19 cellular contexts compared by ENCODE assay signal in the genomic region with DNA sequence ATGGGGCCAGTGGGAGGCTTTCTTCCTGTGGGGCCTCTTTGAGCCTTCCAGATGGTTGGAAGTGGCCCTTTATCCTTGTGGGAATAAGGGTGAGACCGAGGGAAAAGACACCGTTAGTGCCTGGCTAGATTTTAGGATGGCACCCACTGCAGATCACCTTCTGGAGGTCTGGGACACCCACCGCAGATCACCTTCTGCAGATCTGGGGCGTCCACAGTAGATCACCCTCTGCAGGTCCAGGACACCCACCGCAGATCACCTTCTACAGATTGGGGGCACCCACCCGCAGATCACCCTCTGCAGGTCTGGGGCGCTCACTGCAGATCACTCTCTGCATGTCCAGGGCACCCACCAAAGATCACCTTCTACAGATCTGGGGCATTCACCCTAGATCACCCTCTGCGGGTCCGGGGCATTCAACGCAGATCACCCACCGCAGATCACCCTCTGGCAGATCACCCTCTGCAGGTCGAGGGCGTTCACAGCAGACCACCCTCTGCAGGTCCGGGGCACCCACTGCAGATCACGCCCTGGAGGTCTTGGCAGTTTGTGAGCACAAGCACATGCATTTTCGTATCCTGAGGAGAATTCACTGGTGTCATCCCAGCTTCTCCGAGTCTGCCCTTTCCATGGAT.
DNase-seq lines count a peak whose midpoint lies in the region; ATAC-seq and TF ChIP-seq lines count a peak whose summit lies in the region.
"Had no signal": no experiment of that assay in that cellular context is flagged by ENCODE, and none has a peak within 500 bp of the region (broad histone marks: within the 10 kb centered on the region; RNA-seq: fewer than 3 reads in every experiment).

No MANE protein-coding gene starts in this region.

- DNase-seq in RWPE2 (ENCODE audit: low spot score) (peak; percentile 37), esophagus muscularis mucosa (ENCODE audit: extremely low spot score) (peak; percentile 74), prostate gland (ENCODE audit: low spot score) (peak; percentile 2), retina (no peak), NCI-H1092 (lab: John Stamatoyannopoulos, UW) (no peak)
- DNase-seq: ACHN; BE2C; C1 segment of cervical spinal cord; CD4-positive, CD25-positive, alpha-beta regulatory T cell; CD8-positive, alpha-beta memory T cell; COR-L47; DMS 273 treated with DMSO at 0.1 percent for 48 hours; DMS53; DND-41; EL; H9; IMR-90 had no signal

- H3K9me3 ChIP-seq in RWPE2 (ENCODE audit: severe bottlenecking) (no peaks in the 10 kb centered on the region), esophagus muscularis mucosa (no peaks in the 10 kb centered on the region), prostate gland (no peaks in the 10 kb centered on the region)
- H3K9me3 ChIP-seq: BE2C had no signal

- H3K4me1 ChIP-seq in RWPE2 (ENCODE audit: insufficient read depth, poor library complexity, severe bottlenecking) (no peaks in the 10 kb centered on the region), esophagus muscularis mucosa (no peaks in the 10 kb centered on the region), prostate gland (replicated peaks) (no peaks in the 10 kb centered on the region)
- H3K4me1 ChIP-seq: BE2C had no signal

- TF ChIP-seq EP300 in esophagus muscularis mucosa (IDR thresholded peaks at IDR 0.05) = no peak

- H3K36me3 ChIP-seq in RWPE2 (ENCODE audit: low read depth) = no peaks in the 10 kb centered on the region
- H3K36me3 ChIP-seq in esophagus muscularis mucosa = no peaks in the 10 kb centered on the region
- no peaks in the 10 kb centered on the region for H3K36me3 ChIP-seq in prostate gland
- H3K36me3 ChIP-seq: BE2C had no signal

- ATAC-seq in RWPE2 (ENCODE audit: low read depth) = no peak
- no peak for ATAC-seq in GM18858 (IDR thresholded peaks at IDR 0.05; ENCODE audit: unreplicated experiment)
- ATAC-seq: GM12878 had no signal

- H3K27ac ChIP-seq in RWPE2 (ENCODE audit: poor library complexity, severe bottlenecking) = no peak overlapping the region
- no peak overlapping the region for H3K27ac ChIP-seq in esophagus muscularis mucosa (replicated peaks in 1 of 4)
- H3K27ac ChIP-seq in prostate gland = no peak overlapping the region

- H3K27me3 ChIP-seq in RWPE2 (ENCODE audit: insufficient read depth, poor library complexity, severe bottlenecking) (no peaks in the 10 kb centered on the region), esophagus muscularis mucosa (peaks cover 0 to 5% (median 0%) of the 10 kb centered on the region in 4 donors), prostate gland (replicated peaks; ENCODE audit: insufficient read depth) (no peaks in the 10 kb centered on the region)
- H3K27me3 ChIP-seq: BE2C had no signal

- WGBS in esophagus muscularis mucosa = 91% methylated on average over 14 of the region's 17 CpGs
- WGBS in prostate gland = 93% methylated on average over 17 of the region's 17 CpGs

- TF ChIP-seq CTCF in RWPE2 (IDR thresholded peaks at IDR 0.05; ENCODE audit: poor library complexity, severe bottlenecking) = no peak
- no peak for TF ChIP-seq CTCF in esophagus muscularis mucosa (IDR thresholded peaks at IDR 0.05)
- no peak for TF ChIP-seq CTCF in prostate gland (IDR thresholded peaks at IDR 0.05)

- no peak overlapping the region for H3K4me3 ChIP-seq in RWPE2 (ENCODE audit: severe bottlenecking)
- H3K4me3 ChIP-seq in esophagus muscularis mucosa = no peak overlapping the region
- H3K4me3 ChIP-seq in prostate gland = no peak overlapping the region
- H3K4me3 ChIP-seq: GM12878 had no signal

- no peak for TF ChIP-seq POLR2A in esophagus muscularis mucosa (IDR thresholded peaks at IDR 0.05; ENCODE audit: low read depth)
- TF ChIP-seq POLR2A in prostate gland (IDR thresholded peaks at IDR 0.05) = no peak

- intact Hi-C loops in esophagus muscularis mucosa (cut with DNase I) (no loop called here), prostate gland (cut with DNase I) (no loop called here)

Comparison
In these comparisons a context has a peak if more than half of its experiments do, and no peak if none do; other contexts are left out.
1. DNase-seq: peak in RWPE2 (single experiment), esophagus muscularis mucosa (single experiment) and prostate gland (single experiment); none in retina (single experiment) and NCI-H1092 (single experiment).